18 cellular contexts compared by ENCODE assay signal in the genomic region with DNA sequence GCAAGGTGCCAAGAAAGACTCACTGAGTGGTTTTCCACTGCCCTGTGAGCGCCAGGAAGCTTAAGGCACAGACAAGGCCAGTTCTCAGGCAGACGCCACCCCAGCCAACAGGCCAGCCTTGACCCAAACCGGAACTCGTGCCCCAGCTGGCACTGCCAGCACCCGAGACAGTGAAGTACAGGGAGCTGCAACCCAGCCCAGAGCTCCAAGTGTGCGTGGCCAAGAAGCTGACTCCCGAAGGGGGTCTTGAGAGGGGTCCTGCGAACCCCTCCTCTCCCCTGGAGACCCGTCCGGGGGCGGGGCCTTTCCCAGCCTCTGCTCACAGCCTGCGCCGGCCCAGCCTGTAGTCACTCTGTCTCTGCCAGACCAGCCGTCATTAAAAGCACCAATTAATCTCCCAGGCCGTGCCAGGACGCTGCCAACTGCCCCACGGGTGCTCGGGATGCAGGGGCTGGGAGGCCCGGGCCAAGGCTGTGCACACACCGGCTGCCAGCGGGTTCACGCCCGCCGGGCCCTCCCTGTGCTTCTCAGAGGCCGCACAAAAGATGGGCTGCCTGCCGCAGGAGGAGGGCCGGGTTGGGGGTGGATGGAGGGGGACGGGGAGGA. TPM values are rescaled to one million over a fixed set of nuclear protein-coding genes. Genes with fewer than 3 reads are reported as not detected.
DNase-seq lines count a peak whose midpoint lies in the region; ATAC-seq and TF ChIP-seq lines count a peak whose summit lies in the region.
"Had no signal": no experiment of that assay in that cellular context is flagged by ENCODE, and none has a peak within 500 bp of the region (broad histone marks: within the 10 kb centered on the region; RNA-seq: fewer than 3 reads in every experiment).

No MANE protein-coding gene starts in this region.

- intact Hi-C loops in mucosa of descending colon (cut with DNase I, micrococcal nuclease): no loop called here

- H3K4me1 ChIP-seq in SJCRH30: peaks cover 68% of the 10 kb centered on the region
- H3K4me1 ChIP-seq in mucosa of descending colon (ENCODE audit: low read depth): peaks cover 4% of the 10 kb centered on the region

- no peaks in the 10 kb centered on the region for H3K9me3 Mint-ChIP-seq in neural crest cell
- H3K9me3 Mint-ChIP-seq: effector memory CD8-positive, alpha-beta T cell had no signal

- peaks cover 36% of the 10 kb centered on the region for H3K4me1 Mint-ChIP-seq in neural crest cell

- H3K27me3 ChIP-seq in SJCRH30: no peaks in the 10 kb centered on the region

- ATAC-seq in GM18520 (IDR thresholded peaks at IDR 0.05; ENCODE audit: unreplicated experiment) (no peak), mucosa of descending colon (no peak), HG02759 (IDR thresholded peaks at IDR 0.05; ENCODE audit: unreplicated experiment) (no peak)
- ATAC-seq: effector memory CD8-positive, alpha-beta T cell; lower lobe of right lung; stimulated activated naive CD8-positive, alpha-beta T cell treated with anti-CD3 and anti-CD28 coated beads, Interleukin-15, Interleukin-2, amounts not matched to agents 100 U/mL and 50 U/mL, for 24 hours had no signal

- H3K36me3 Mint-ChIP-seq in neural crest cell (ENCODE audit: low read depth): peaks cover 7% of the 10 kb centered on the region

- no peak overlapping the region for H3K27ac Mint-ChIP-seq in neural crest cell (ENCODE audit: unreplicated experiment)
- H3K27ac Mint-ChIP-seq: effector memory CD8-positive, alpha-beta T cell had no signal

- H3K36me3 ChIP-seq in SJCRH30: peaks cover 4% of the 10 kb centered on the region; the same call in 1 of the 2 replicates
- H3K36me3 ChIP-seq in mucosa of descending colon (ENCODE audit: low read depth): no peaks in the 10 kb centered on the region
- H3K36me3 ChIP-seq: cardiac muscle cell, lower lobe of right lung, neutrophil had no signal

- TF ChIP-seq CTCF in neural crest cell (conservative IDR thresholded peaks at IDR 0.05) (no peak), mucosa of descending colon (IDR thresholded peaks at IDR 0.05) (no peak)

- H3K9me3 ChIP-seq in SJCRH30 (replicated peaks) (no peaks in the 10 kb centered on the region), mucosa of descending colon (no peaks in the 10 kb centered on the region)
- H3K9me3 ChIP-seq: lower lobe of right lung, neutrophil had no signal

- DNase-seq in SJCRH30: no peak
- DNase-seq in neural crest cell (ENCODE audit: low read depth, low spot score): no peak
- DNase-seq in superior temporal gyrus (ENCODE audit: extremely low spot score): peak; percentile 83
- no peak for DNase-seq in mucosa of descending colon
- DNase-seq: activated CD4-positive, alpha-beta T cell treated with anti-CD3 and anti-CD28 coated beads for 1 hour; activated gamma-delta T cell treated with Interleukin-2 at 50 U/mL for 16 hours; effector memory CD8-positive, alpha-beta T cell; KG1; lower lobe of right lung; NCI-H1092 treated with DMSO at 0.1 percent for 48 hours; stimulated activated naive CD8-positive, alpha-beta T cell treated with anti-CD3 and anti-CD28 coated beads, Interleukin-15, Interleukin-2, amounts not matched to agents 100 U/mL and 50 U/mL, for 24 hours; T1000 had no signal

- H3K27me3 Mint-ChIP-seq in neural crest cell (ENCODE audit: low read depth): peaks cover 16% of the 10 kb centered on the region

- peak overlapping the region; percentile 57 for H3K4me3 Mint-ChIP-seq in neural crest cell
- H3K4me3 Mint-ChIP-seq: effector memory CD8-positive, alpha-beta T cell had no signal

- H3K27ac ChIP-seq in SJCRH30 (peak overlapping the region; percentile 97), cingulate gyrus (ENCODE audit: low read depth, low read length) (peak overlapping the region; percentile 95)
- H3K27ac ChIP-seq: cardiac muscle cell, HL-60, lower lobe of right lung, neutrophil had no signal

- H3K4me3 ChIP-seq in SJCRH30 (no peak overlapping the region), mucosa of descending colon (no peak overlapping the region)
- H3K4me3 ChIP-seq: cardiac muscle cell, lower lobe of right lung had no signal

RNA-seq across cellular contexts. Expression of a gene that starts 4.4 kb away (rescaled TPM):
- 141 and 144 TPM in 2 replicates for total RNA-seq in SJCRH30 (2014; rRNA removed; shearing (Covaris generic))
- total RNA-seq in neural crest cell (19.4 and 19.8 TPM in 2 replicates), mucosa of descending colon (1 to 10 TPM in 1 of 3 donors, under 1 TPM in 2; 0.67 to 3.1 (median 0.75) TPM)

RNA-seq across cellular contexts. Expression of a gene that starts 6.4 kb away (rescaled TPM):
- total RNA-seq in SJCRH30 (2014; rRNA removed; shearing (Covaris generic)): 2.3 and 2.7 TPM in 2 replicates
- total RNA-seq in neural crest cell (16.0 and 19.4 TPM in 2 replicates), mucosa of descending colon (10 to 100 TPM; 16.4 to 26.5 (median 25.1) TPM)
